In genomic region chr5:99636663-99637062, GRCh38 we compare ENCODE assay signal across 28 cellular contexts.
"Had no signal": no experiment of that assay in that cellular context is flagged by ENCODE, and none has a peak within 500 bp of the region (broad histone marks: within the 10 kb centered on the region; RNA-seq: fewer than 3 reads in every experiment).

No MANE protein-coding gene starts in this region.

- H3K27me3 ChIP-seq: colonic mucosa, esophagus muscularis mucosa, esophagus squamous epithelium, foreskin keratinocyte, gastrocnemius medialis, gastroesophageal sphincter, heart left ventricle, heart right ventricle had no signal

- H3K9me3 ChIP-seq: colonic mucosa, esophagus muscularis mucosa, esophagus squamous epithelium, gastrocnemius medialis, gastroesophageal sphincter had no signal

- DNase-seq: colonic mucosa; cortex of kidney; dermis blood vessel endothelial cell; dorsolateral prefrontal cortex; effector CD4-positive, alpha-beta T cell; effector CD8-positive, alpha-beta T cell; effector memory CD4-positive, alpha-beta T cell; effector memory CD8-positive, alpha-beta T cell; endodermal cell; erythroblast; esophagus squamous epithelium; foreskin fibroblast; foreskin keratinocyte; foreskin melanocyte; gastrocnemius medialis; glutamatergic neuron; head of caudate nucleus; heart left ventricle; heart right ventricle had no signal

- ATAC-seq: effector memory CD8-positive, alpha-beta T cell; esophagus mucosa; foreskin keratinocyte; gastrocnemius medialis; gastroesophageal sphincter; heart left ventricle; heart right ventricle had no signal

- H3K9me3 Mint-ChIP-seq: dendritic cell treated with granulocyte-macrophage colony-stimulating factor and Interleukin-4, amounts not matched to agents 40 ng/mL and 50 ng/mL, for 4 days; endodermal cell had no signal

- H3K4me1 ChIP-seq: colonic mucosa, esophagus muscularis mucosa, esophagus squamous epithelium, foreskin keratinocyte, gastrocnemius medialis, gastroesophageal sphincter, heart left ventricle, heart right ventricle had no signal

- H3K4me3 Mint-ChIP-seq: dendritic cell treated with granulocyte-macrophage colony-stimulating factor and Interleukin-4, amounts not matched to agents 40 ng/mL and 50 ng/mL, for 4 days; effector memory CD8-positive, alpha-beta T cell; endodermal cell had no signal

- H3K27ac ChIP-seq: colonic mucosa, coronary artery, dorsolateral prefrontal cortex, epithelial cell of prostate, esophagus muscularis mucosa, esophagus squamous epithelium, foreskin keratinocyte, gastrocnemius medialis, gastroesophageal sphincter, heart left ventricle, heart right ventricle had no signal

- H3K36me3 ChIP-seq: colonic mucosa, esophagus muscularis mucosa, esophagus squamous epithelium, gastrocnemius medialis, gastroesophageal sphincter, heart left ventricle, heart right ventricle had no signal

- H3K27ac Mint-ChIP-seq: dendritic cell treated with granulocyte-macrophage colony-stimulating factor and Interleukin-4, amounts not matched to agents 40 ng/mL and 50 ng/mL, for 4 days; effector memory CD8-positive, alpha-beta T cell; endodermal cell had no signal

- FAIRE-seq: colon, endometrium, frontal cortex had no signal

- H3K4me3 ChIP-seq: colonic mucosa, coronary artery, dorsolateral prefrontal cortex, esophagus muscularis mucosa, esophagus squamous epithelium, gastrocnemius medialis, gastroesophageal sphincter, heart left ventricle, heart right ventricle had no signal

- H3K27me3 Mint-ChIP-seq: dendritic cell treated with granulocyte-macrophage colony-stimulating factor and Interleukin-4, amounts not matched to agents 40 ng/mL and 50 ng/mL, for 4 days; effector memory CD8-positive, alpha-beta T cell had no signal
